Comparison of ENCODE assay signal across 9 cellular contexts in genomic region chr2:159755788-159756187, GRCh38. TPM values are rescaled to one million over a fixed set of nuclear protein-coding genes. Genes with fewer than 3 reads are reported as not detected.
DNase-seq lines count a peak whose midpoint lies in the region; ATAC-seq and TF ChIP-seq lines count a peak whose summit lies in the region.
"Had no signal": no experiment of that assay in that cellular context is flagged by ENCODE, and none has a peak within 500 bp of the region (broad histone marks: within the 10 kb centered on the region; RNA-seq: fewer than 3 reads in every experiment).

No MANE protein-coding gene starts in this region.

- H3K4me3 ChIP-seq in BE2C (ENCODE audit: low read depth, low read length) (no peak overlapping the region), GM12865 (ENCODE audit: low read depth, low read length) (no peak overlapping the region)

- ATAC-seq in HG02852 (IDR thresholded peaks at IDR 0.05; ENCODE audit: unreplicated experiment), result no peak
- no peak for ATAC-seq in GM19395 (IDR thresholded peaks at IDR 0.05; ENCODE audit: unreplicated experiment)

- H3K4me1 ChIP-seq in BE2C, result no peaks in the 10 kb centered on the region

- no peaks in the 10 kb centered on the region for H3K27me3 ChIP-seq in BE2C

- no peak for DNase-seq in BE2C
- no peak for DNase-seq in GM12865 (ENCODE audit: low read depth)
- peak; percentile 65 to 80 for DNase-seq in SW 1271 (lab: John Stamatoyannopoulos, UW)
- DNase-seq in islet precursor cell, result peak; percentile 75
- no peak for DNase-seq in mucosa of gallbladder (ENCODE audit: low spot score)
- DNase-seq in hippocampal formation (lab: John Stamatoyannopoulos, UW), result no peak
- DNase-seq: RPMI8226 had no signal

- H3K36me3 ChIP-seq in BE2C, result peaks cover 17% of the 10 kb centered on the region

- H3K9me3 ChIP-seq in BE2C, result no peaks in the 10 kb centered on the region

- peak; percentile 43 for TF ChIP-seq CTCF in BE2C (IDR thresholded peaks at IDR 0.05; ENCODE audit: low read depth, low read length)
- peak; percentile 10 for TF ChIP-seq CTCF in GM12865 (IDR thresholded peaks at IDR 0.05; ENCODE audit: insufficient read depth, low read depth, low read length, missing control alignments)

RNA-seq across cellular contexts. Expression of gene CD302, which starts 42.2 kb away (rescaled TPM):
- 0.19 TPM for polyA plus RNA-seq in BE2C (2012; ENCODE audit: insufficient read depth, insufficient read length, low read depth)
- 34.6 TPM for total RNA-seq in mucosa of gallbladder

RNA-seq across cellular contexts. Expression of gene MARCHF7, which starts 43.5 kb away (rescaled TPM):
- 31.0 TPM for polyA plus RNA-seq in BE2C (2012; ENCODE audit: insufficient read depth, insufficient read length, low read depth)
- total RNA-seq in mucosa of gallbladder, result 57.1 TPM

Comparison
In these comparisons a context has a peak if more than half of its experiments do, and no peak if none do; other contexts are left out.
1. DNase-seq: peak in SW 1271 (2 of 2) and islet precursor cell (single experiment); none in BE2C (single experiment), GM12865 (single experiment), mucosa of gallbladder (single experiment) and hippocampal formation (0 of 2).